Comparison of ENCODE assay signal across 16 cellular contexts in genomic region chr13:111275995-111276618, GRCh38. TPM values are rescaled to one million over a fixed set of nuclear protein-coding genes. Genes with fewer than 3 reads are reported as not detected.
"Had no signal": no experiment of that assay in that cellular context is flagged by ENCODE, and none has a peak within 500 bp of the region (broad histone marks: within the 10 kb centered on the region; RNA-seq: fewer than 3 reads in every experiment).

No MANE protein-coding gene starts in this region.

- H3K4me3 ChIP-seq: ascending aorta, esophagus muscularis mucosa, prostate gland, right lobe of liver, tibial artery, vagina had no signal

- H3K27me3 ChIP-seq: ascending aorta, esophagus muscularis mucosa, right lobe of liver, tibial artery, vagina had no signal

- H3K36me3 ChIP-seq: prostate gland had no signal

- H3K4me3 Mint-ChIP-seq: natural killer cell treated with Interleukin-12 subunit alpha and Interleukin-12 subunit beta and Interleukin-15 and Interleukin-18, amount 100 ng/mL, for 72 hours; WTC11 had no signal

- H3K27me3 Mint-ChIP-seq: natural killer cell treated with Interleukin-12 subunit alpha and Interleukin-12 subunit beta and Interleukin-15 and Interleukin-18, amount 100 ng/mL, for 72 hours had no signal

- H3K4me1 Mint-ChIP-seq: WTC11 had no signal

- H3K27ac Mint-ChIP-seq: WTC11 had no signal

- H3K4me1 ChIP-seq: right lobe of liver had no signal

- H3K27ac ChIP-seq: esophagus muscularis mucosa, prostate gland, right lobe of liver, vagina had no signal

- H3K9me3 Mint-ChIP-seq: natural killer cell treated with Interleukin-12 subunit alpha and Interleukin-12 subunit beta and Interleukin-15 and Interleukin-18, amount 100 ng/mL, for 72 hours; WTC11 had no signal

- ATAC-seq: natural killer cell treated with Interleukin-12 subunit alpha and Interleukin-12 subunit beta and Interleukin-15 and Interleukin-18, amount 100 ng/mL, for 72 hours; SK-N-SH treated with all-trans-retinoic acid at 6 μM for 48 hours; WTC11 had no signal

- H3K9me3 ChIP-seq: ascending aorta, esophagus muscularis mucosa, prostate gland, right lobe of liver, tibial artery, vagina had no signal

- DNase-seq: activated CD4-positive, alpha-beta T cell treated with anti-CD3 and anti-CD28 coated beads, Interleukin-2, amount 50 U/mL, for 1 hour; activated effector memory CD4-positive, alpha-beta T cell treated with anti-CD3 and anti-CD28 coated beads, Interleukin-2, amount 50 U/mL, for 16 hours; glutamatergic neuron; occipital lobe; right lobe of liver; stimulated activated CD4-positive, alpha-beta T cell treated with anti-CD3 and anti-CD28 coated beads, Interleukin-1b, Interleukin-23, amount 100 ng/mL, for 48 hours; tibial artery had no signal

RNA-seq across cellular contexts. Expression of gene TEX29, which starts 44.3 kb away (rescaled TPM):
- total RNA-seq: ascending aorta, bronchial epithelial cell, fibroblast of villous mesenchyme, occipital lobe had no signal
